ENCODE assay signal across 2 cellular contexts in the genomic region with DNA sequence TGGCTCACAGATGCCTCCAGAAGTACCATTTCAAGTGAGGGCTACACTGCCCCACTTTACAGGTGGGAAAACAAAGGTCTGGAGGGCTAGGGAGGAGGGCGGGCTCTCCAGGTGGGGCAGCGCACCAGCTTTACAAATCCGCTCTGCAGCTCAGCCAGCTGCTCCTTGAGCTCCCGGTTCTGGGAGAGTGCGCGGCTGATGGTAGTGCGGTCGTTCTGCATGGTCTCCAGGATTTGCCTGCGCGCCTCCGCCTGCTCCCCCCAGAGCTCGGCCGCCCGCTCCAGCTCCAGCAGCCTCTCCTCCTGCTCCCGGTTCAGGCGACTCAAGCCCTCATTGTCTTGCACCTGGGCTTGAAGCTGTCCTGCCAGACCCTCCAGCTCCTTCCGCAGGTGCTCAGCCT.
A peak's percentile ranks its signal among the peaks of the same experiment; 100 is the strongest.
TF ChIP-seq lines count a peak whose summit lies in the region.

No MANE protein-coding gene starts in this region.

TF ChIP-seq in HepG2, 621 proteins besides CTCF, POLR2A, EP300 and RAD21:
- TF ChIP-seq LCORL (IDR thresholded peaks at IDR 0.05) (no peak), LCORL (CRISPR knock-in tag; IDR thresholded peaks at IDR 0.05) (no peak), ZFP41 (CRISPR knock-in tag; IDR thresholded peaks at IDR 0.05; ENCODE audit: borderline replicate concordance) (no peak), HMGA1 (CRISPR knock-in tag; conservative IDR thresholded peaks at IDR 0.05) (no peak), ZNF629 (CRISPR knock-in tag; conservative IDR thresholded peaks at IDR 0.05) (peak; percentile 54), GPN1 (CRISPR knock-in tag; IDR thresholded peaks at IDR 0.05; ENCODE audit: borderline replicate concordance) (no peak), ZNF143 (CRISPR knock-in tag; IDR thresholded peaks at IDR 0.05) (no peak), RBFOX2 (IDR thresholded peaks at IDR 0.05; ENCODE audit: low read depth, low read length) (0 out of 2 replicates have a peak, but pooled peaks have one; percentile 31), RNF2 (conservative IDR thresholded peaks at IDR 0.05; ENCODE audit: low read depth) (no peak), TOE1 (CRISPR knock-in tag; IDR thresholded peaks at IDR 0.05) (no peak), CBX2 (IDR thresholded peaks at IDR 0.05; ENCODE audit: low read depth, low read length) (no peak), CBX2 (CRISPR knock-in tag; IDR thresholded peaks at IDR 0.05; ENCODE audit: low read depth) (no peak)
- TF ChIP-seq, protein P1, sequence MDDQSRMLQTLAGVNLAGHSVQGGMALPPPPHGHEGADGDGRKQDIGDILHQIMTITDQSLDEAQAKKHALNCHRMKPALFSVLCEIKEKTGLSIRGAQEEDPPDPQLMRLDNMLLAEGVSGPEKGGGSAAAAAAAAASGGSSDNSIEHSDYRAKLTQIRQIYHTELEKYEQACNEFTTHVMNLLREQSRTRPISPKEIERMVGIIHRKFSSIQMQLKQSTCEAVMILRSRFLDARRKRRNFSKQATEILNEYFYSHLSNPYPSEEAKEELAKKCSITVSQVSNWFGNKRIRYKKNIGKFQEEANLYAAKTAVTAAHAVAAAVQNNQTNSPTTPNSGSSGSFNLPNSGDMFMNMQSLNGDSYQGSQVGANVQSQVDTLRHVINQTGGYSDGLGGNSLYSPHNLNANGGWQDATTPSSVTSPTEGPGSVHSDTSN (CRISPR knock-in tag; IDR thresholded peaks at IDR 0.05; ENCODE audit: borderline replicate concordance), result no peak

TF ChIP-seq in K562, 482 proteins besides CTCF, POLR2A, EP300 and RAD21:
- TF ChIP-seq ZC3H8 (IDR thresholded peaks at IDR 0.05) (no peak), POLR2G (IDR thresholded peaks at IDR 0.05; ENCODE audit: low read depth, low read length) (peak; percentile 59), ZBTB7A (IDR thresholded peaks at IDR 0.05; ENCODE audit: borderline replicate concordance, control insufficient read depth, low read depth, low read length) (peak; percentile 26; the same call in 1 of the 2 replicates), ZNF75A (CRISPR knock-in tag; IDR thresholded peaks at IDR 0.05) (no peak), RBFOX2 (IDR thresholded peaks at IDR 0.05; ENCODE audit: low read depth, low read length) (peak; percentile 61), KAT7 (CRISPR knock-in tag; IDR thresholded peaks at IDR 0.05; ENCODE audit: borderline replicate concordance) (no peak), E2F3 (CRISPR knock-in tag; IDR thresholded peaks at IDR 0.05) (no peak)
